ENCODE assay signal across 19 cellular contexts in genomic region chr10:126937026-126937425, GRCh38. TPM values are rescaled to one million over a fixed set of nuclear protein-coding genes. Genes with fewer than 3 reads are reported as not detected.
DNase-seq lines count a peak whose midpoint lies in the region; ATAC-seq and TF ChIP-seq lines count a peak whose summit lies in the region.
"Had no signal": no experiment of that assay in that cellular context is flagged by ENCODE, and none has a peak within 500 bp of the region (broad histone marks: within the 10 kb centered on the region; RNA-seq: fewer than 3 reads in every experiment).

No MANE protein-coding gene starts in this region.

- in situ Hi-C loops in SK-MEL-5 (cut with HindIII; ENCODE audit: low pct_unique_long_range_greater_than_20kb, low sequenced_read_pairs), result no loop called here

- H3K4me3 ChIP-seq in lower leg skin (ENCODE audit: low read depth, poor library complexity, severe bottlenecking), result no peak overlapping the region
- H3K4me3 ChIP-seq: A549; BLaER1 treated with 17β-estradiol and CSF1 and Interleukin-3, amounts not matched to agents 10 nM and 100 nM; GM23248 had no signal

- WGBS in lower leg skin, 2 donors, result 80 to 81% methylated on average over 3 of the region's 3 CpGs

- intact Hi-C loops in lower leg skin (cut with DNase I; ENCODE audit: low total_unique reads), result no loop called here

- TF ChIP-seq POLR2A in lower leg skin (IDR thresholded peaks at IDR 0.05), result no peak

- no peak for ATAC-seq in HG03442 (IDR thresholded peaks at IDR 0.05; ENCODE audit: unreplicated experiment)
- ATAC-seq: A549 had no signal

- DNase-seq in SK-MEL-5 (ENCODE audit: low read depth, low spot score) (peak; percentile 3), dermis blood vessel endothelial cell (peak; percentile 58), foreskin melanocyte (peak; percentile 46), lower leg skin (ENCODE audit: low spot score in 2 of 2) (no peak), GM19238 (ENCODE audit: insufficient read length, low spot score) (no peak), D341Med (ENCODE audit: low spot score) (no peak)
- DNase-seq: 8988T; ACHN; AML-193; BE2C; CD4-positive, alpha-beta T cell; CD8-positive, alpha-beta memory T cell; DND-41; GM23248; H7; HCEC 1CT had no signal

- no peak for TF ChIP-seq CTCF in lower leg skin (IDR thresholded peaks at IDR 0.05)

RNA-seq across cellular contexts. Expression of gene DOCK1, which starts 31.8 kb away (rescaled TPM):
- 22.7 and 25.1 TPM in 2 replicates for total RNA-seq in SK-MEL-5 (2014; rRNA removed; shearing (Covaris generic))
- polyA plus RNA-seq in SK-MEL-5 (2015; cell fraction: cytosol; rRNA removed), result 21.0 and 26.1 TPM in 2 replicates
- polyA plus RNA-seq in SK-MEL-5 (2015; cell fraction: nucleus; rRNA removed), result 17.0 and 23.6 TPM in 2 replicates
- total RNA-seq in dermis blood vessel endothelial cell, result 120 and 124 TPM in 2 replicates
- total RNA-seq in lower leg skin, result 100 to 1,000 TPM in 1 of 4 donors, 10 to 100 TPM in 3; 76.6 to 108 (median 83.4) TPM
- total RNA-seq: CD4-positive, alpha-beta T cell had no signal
- polyA plus RNA-seq: CD8-positive, alpha-beta memory T cell had no signal

Comparison
In these comparisons a context has a peak if more than half of its experiments do, and no peak if none do; other contexts are left out.
1. DNase-seq: peak in SK-MEL-5 (single experiment), dermis blood vessel endothelial cell (single experiment) and foreskin melanocyte (single experiment); none in lower leg skin (0 of 2), GM19238 (single experiment) and D341Med (single experiment).